Comparison of ENCODE assay signal across 23 cellular contexts in genomic region chr20:58129736-58130135, GRCh38.
DNase-seq lines count a peak whose midpoint lies in the region; ATAC-seq and TF ChIP-seq lines count a peak whose summit lies in the region.
"Had no signal": no experiment of that assay in that cellular context is flagged by ENCODE, and none has a peak within 500 bp of the region (broad histone marks: within the 10 kb centered on the region; RNA-seq: fewer than 3 reads in every experiment).

No MANE protein-coding gene starts in this region.

- H3K4me3 Mint-ChIP-seq in Calu3 (ENCODE audit: low read depth, unreplicated experiment) = no peak overlapping the region
- no peak overlapping the region for H3K4me3 Mint-ChIP-seq in activated naive CD8-positive, alpha-beta T cell treated with anti-CD3 and anti-CD28 coated beads, Interleukin-2, amount 50 U/mL, for 24 hours
- H3K4me3 Mint-ChIP-seq: activated CD4-positive, alpha-beta memory T cell treated with anti-CD3 and anti-CD28 coated beads for 36 hours; activated naive CD8-positive, alpha-beta T cell treated with anti-CD3 and anti-CD28 coated beads for 36 hours; activated T-helper 17 cell treated with anti-CD3 and anti-CD28 coated beads, Interleukin-2, amount 50 U/mL, for 72 hours; B cell had no signal

- intact Hi-C loops in Calu3 (cut with micrococcal nuclease; ENCODE audit: unreplicated experiment) = loop anchor here (2.0 to 5.0 kb wide), 4 partner anchors 49 to 432 kb away; partner anchors contain the start of gene PMEPA1

- H3K4me1 Mint-ChIP-seq in Calu3 (ENCODE audit: low read depth, unreplicated experiment) = peaks cover 71% of the 10 kb centered on the region
- peaks cover 11% of the 10 kb centered on the region for H3K4me1 Mint-ChIP-seq in activated naive CD8-positive, alpha-beta T cell treated with anti-CD3 and anti-CD28 coated beads, Interleukin-2, amount 50 U/mL, for 24 hours
- H3K4me1 Mint-ChIP-seq: B cell had no signal

- H3K27me3 ChIP-seq in suprapubic skin (peaks cover 6% of the 10 kb centered on the region), HAP-1 (ENCODE audit: low read depth) (peaks cover 31% of the 10 kb centered on the region)
- H3K27me3 ChIP-seq: SJSA1 had no signal

- peaks cover 11% of the 10 kb centered on the region for H3K9me3 Mint-ChIP-seq in Calu3 (ENCODE audit: low read depth, unreplicated experiment)
- H3K9me3 Mint-ChIP-seq in activated naive CD8-positive, alpha-beta T cell treated with anti-CD3 and anti-CD28 coated beads, Interleukin-2, amount 50 U/mL, for 24 hours = peaks cover 14% of the 10 kb centered on the region

- in situ Hi-C loops in HAP-1 (cut with MboI; ENCODE audit: low sequenced_read_pairs) = no loop called here

- H3K4me3 ChIP-seq in suprapubic skin (no peak overlapping the region), HAP-1 (no peak overlapping the region)
- H3K4me3 ChIP-seq: prostate gland, SJSA1 had no signal

- peaks cover 28% of the 10 kb centered on the region for H3K36me3 Mint-ChIP-seq in Calu3 (ENCODE audit: insufficient read depth, unreplicated experiment)
- H3K36me3 Mint-ChIP-seq in activated naive CD8-positive, alpha-beta T cell treated with anti-CD3 and anti-CD28 coated beads, Interleukin-2, amount 50 U/mL, for 24 hours (ENCODE audit: low read depth) = peaks cover 1% of the 10 kb centered on the region
- H3K36me3 Mint-ChIP-seq: activated CD4-positive, alpha-beta memory T cell treated with anti-CD3 and anti-CD28 coated beads for 36 hours; activated naive CD8-positive, alpha-beta T cell treated with anti-CD3 and anti-CD28 coated beads for 36 hours had no signal

- H3K27me3 Mint-ChIP-seq in Calu3 (ENCODE audit: unreplicated experiment) = no peaks in the 10 kb centered on the region
- peaks cover 72% of the 10 kb centered on the region for H3K27me3 Mint-ChIP-seq in activated naive CD8-positive, alpha-beta T cell treated with anti-CD3 and anti-CD28 coated beads, Interleukin-2, amount 50 U/mL, for 24 hours

- 49% methylated on average over 11 of the region's 13 CpGs for WGBS in suprapubic skin

- no peak for TF ChIP-seq POLR2A in suprapubic skin (IDR thresholded peaks at IDR 0.05)

- CTCF ChIA-PET in Calu3 (lab: Charles Lee) = interaction anchor here (1.2 to 2.9 kb wide), 2 partner anchors 32 to 42 kb away, joined by 4 to 10 read pairs; no protein-coding TSS in a partner anchor

- H3K9me3 ChIP-seq in suprapubic skin (no peaks in the 10 kb centered on the region), HAP-1 (no peaks in the 10 kb centered on the region)
- H3K9me3 ChIP-seq: prostate gland had no signal

- TF ChIP-seq EP300 in suprapubic skin (IDR thresholded peaks at IDR 0.05) = no peak

- H3K36me3 ChIP-seq in suprapubic skin (no peaks in the 10 kb centered on the region), HAP-1 (replicated peaks) (no peaks in the 10 kb centered on the region)
- H3K36me3 ChIP-seq: prostate gland, SJSA1 had no signal

- ATAC-seq in activated naive CD8-positive, alpha-beta T cell treated with anti-CD3 and anti-CD28 coated beads, Interleukin-2, amount 50 U/mL, for 24 hours = no peak
- no peak for ATAC-seq in GM18502 (IDR thresholded peaks at IDR 0.05; ENCODE audit: poor library complexity, unreplicated experiment)
- ATAC-seq: activated CD4-positive, CD25-positive, alpha-beta regulatory T cell treated with anti-CD3 and anti-CD28 coated beads, Interleukin-2, amount 50 U/mL, for 24 hours; activated T-helper 17 cell treated with anti-CD3 and anti-CD28 coated beads, Interleukin-2, amount 50 U/mL, for 72 hours; HCT116 had no signal

- DNase-seq in Calu3 (no peak), SW480 (ENCODE audit: low spot score) (peak; percentile 79), islet precursor cell (peak; percentile 36), suprapubic skin (ENCODE audit: low spot score in 2 of 2) (peak; percentile 35 to 38), HAP-1 (ENCODE audit: low spot score in 2 of 2) (no peak), epidermal melanocyte (ENCODE audit: insufficient read length, low spot score) (no peak)
- DNase-seq in activated naive CD8-positive, alpha-beta T cell treated with anti-CD3 and anti-CD28 coated beads, Interleukin-2, amount 50 U/mL, for 24 hours = no peak
- DNase-seq: activated CD4-positive, alpha-beta memory T cell treated with anti-CD3 and anti-CD28 coated beads for 36 hours; activated naive CD8-positive, alpha-beta T cell treated with anti-CD3 and anti-CD28 coated beads for 36 hours; DMS79; GF-D8; NCI-H1048; NCI-H1694 treated with DMSO at 0.1 percent for 48 hours; NCI-H510A; stimulated activated naive CD4-positive, alpha-beta T cell; T-helper 1 cell had no signal

- BruUV-seq in Calu3 (replicated peaks; lab: Mats Ljungman, UMichigan) = no TSS peak

- H3K4me1 ChIP-seq in suprapubic skin (peaks cover 30% of the 10 kb centered on the region), HAP-1 (no peaks in the 10 kb centered on the region)
- H3K4me1 ChIP-seq: prostate gland had no signal

- peak overlapping the region; percentile 99 for H3K27ac Mint-ChIP-seq in Calu3 (ENCODE audit: unreplicated experiment)
- H3K27ac Mint-ChIP-seq in activated naive CD8-positive, alpha-beta T cell treated with anti-CD3 and anti-CD28 coated beads, Interleukin-2, amount 50 U/mL, for 24 hours = no peak overlapping the region
- H3K27ac Mint-ChIP-seq: activated CD4-positive, alpha-beta memory T cell treated with anti-CD3 and anti-CD28 coated beads for 36 hours; activated naive CD8-positive, alpha-beta T cell treated with anti-CD3 and anti-CD28 coated beads for 36 hours; activated T-helper 17 cell treated with anti-CD3 and anti-CD28 coated beads, Interleukin-2, amount 50 U/mL, for 72 hours; B cell had no signal

- TF ChIP-seq CTCF in Calu3 (IDR thresholded peaks at IDR 0.05; ENCODE audit: unreplicated experiment) = no peak
- TF ChIP-seq CTCF in suprapubic skin (IDR thresholded peaks at IDR 0.05) = no peak

- H3K27ac ChIP-seq in suprapubic skin = peak overlapping the region; percentile 12

Comparison
In these comparisons a context has a peak if more than half of its experiments do, and no peak if none do; other contexts are left out.
1. DNase-seq: peak in SW480 (single experiment), islet precursor cell (single experiment) and suprapubic skin (2 of 2); none in Calu3 (single experiment), HAP-1 (0 of 2), epidermal melanocyte (single experiment) and activated naive CD8-positive, alpha-beta T cell treated with anti-CD3 and anti-CD28 coated beads, Interleukin-2, amount 50 U/mL, for 24 hours (single experiment).